ENCODE assay signal across 1 cellular context in the genomic region with DNA sequence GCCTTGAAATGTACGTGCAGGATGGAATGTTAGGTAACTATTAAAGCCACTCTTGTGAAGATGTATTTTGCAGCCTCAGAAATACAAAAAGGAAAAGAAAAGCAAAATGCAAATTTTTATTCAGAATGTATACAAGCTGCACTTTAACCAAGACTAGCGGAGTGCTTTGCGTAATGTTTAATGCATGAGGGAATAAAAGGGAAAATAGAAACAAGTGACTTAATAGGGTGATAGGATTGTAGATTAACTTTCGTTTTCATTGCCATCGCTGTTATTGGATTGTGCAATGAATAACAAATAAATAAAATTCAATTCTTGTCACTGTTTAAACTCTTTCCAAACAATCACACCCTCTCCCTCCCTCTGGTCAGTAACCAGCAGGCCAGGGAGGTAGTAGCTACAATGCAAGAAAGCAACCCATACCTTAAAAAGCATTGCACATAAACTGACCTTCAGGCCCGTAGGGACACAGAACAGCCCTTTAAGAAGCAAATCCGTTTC.
TF ChIP-seq lines count a peak whose summit lies in the region.

No MANE protein-coding gene starts in this region.

TF ChIP-seq in HepG2, 621 proteins besides CTCF, POLR2A, EP300 and RAD21:
- TF ChIP-seq ASH2L (IDR thresholded peaks at IDR 0.05; ENCODE audit: insufficient read length, low read depth, low read length), result peak; percentile 44
- TF ChIP-seq, protein P1, sequence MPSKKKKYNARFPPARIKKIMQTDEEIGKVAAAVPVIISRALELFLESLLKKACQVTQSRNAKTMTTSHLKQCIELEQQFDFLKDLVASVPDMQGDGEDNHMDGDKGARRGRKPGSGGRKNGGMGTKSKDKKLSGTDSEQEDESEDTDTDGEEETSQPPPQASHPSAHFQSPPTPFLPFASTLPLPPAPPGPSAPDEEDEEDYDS (CRISPR knock-in tag; IDR thresholded peaks at IDR 0.05), result 0 out of 2 replicates have a peak, but pooled peaks have one; percentile 16
- TF ChIP-seq, protein P2, sequence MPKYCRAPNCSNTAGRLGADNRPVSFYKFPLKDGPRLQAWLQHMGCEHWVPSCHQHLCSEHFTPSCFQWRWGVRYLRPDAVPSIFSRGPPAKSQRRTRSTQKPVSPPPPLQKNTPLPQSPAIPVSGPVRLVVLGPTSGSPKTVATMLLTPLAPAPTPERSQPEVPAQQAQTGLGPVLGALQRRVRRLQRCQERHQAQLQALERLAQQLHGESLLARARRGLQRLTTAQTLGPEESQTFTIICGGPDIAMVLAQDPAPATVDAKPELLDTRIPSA (CRISPR knock-in tag; IDR thresholded peaks at IDR 0.05; ENCODE audit: borderline replicate concordance), result peak; percentile 55; the same call in 1 of the 2 replicates
- TF ChIP-seq, protein P3, sequence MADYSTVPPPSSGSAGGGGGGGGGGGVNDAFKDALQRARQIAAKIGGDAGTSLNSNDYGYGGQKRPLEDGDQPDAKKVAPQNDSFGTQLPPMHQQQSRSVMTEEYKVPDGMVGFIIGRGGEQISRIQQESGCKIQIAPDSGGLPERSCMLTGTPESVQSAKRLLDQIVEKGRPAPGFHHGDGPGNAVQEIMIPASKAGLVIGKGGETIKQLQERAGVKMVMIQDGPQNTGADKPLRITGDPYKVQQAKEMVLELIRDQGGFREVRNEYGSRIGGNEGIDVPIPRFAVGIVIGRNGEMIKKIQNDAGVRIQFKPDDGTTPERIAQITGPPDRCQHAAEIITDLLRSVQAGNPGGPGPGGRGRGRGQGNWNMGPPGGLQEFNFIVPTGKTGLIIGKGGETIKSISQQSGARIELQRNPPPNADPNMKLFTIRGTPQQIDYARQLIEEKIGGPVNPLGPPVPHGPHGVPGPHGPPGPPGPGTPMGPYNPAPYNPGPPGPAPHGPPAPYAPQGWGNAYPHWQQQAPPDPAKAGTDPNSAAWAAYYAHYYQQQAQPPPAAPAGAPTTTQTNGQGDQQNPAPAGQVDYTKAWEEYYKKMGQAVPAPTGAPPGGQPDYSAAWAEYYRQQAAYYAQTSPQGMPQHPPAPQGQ (CRISPR knock-in tag; IDR thresholded peaks at IDR 0.05; ENCODE audit: borderline replicate concordance), result 0 out of 2 replicates have a peak, but pooled peaks have one; percentile 55
- TF ChIP-seq CEBPG (CRISPR knock-in tag; IDR thresholded peaks at IDR 0.05), result peak; percentile 51; the same call in 1 of the 2 replicates
- no peak for TF ChIP-seq ETV6 (CRISPR knock-in tag; conservative IDR thresholded peaks at IDR 0.05)
- peak; percentile 75 for TF ChIP-seq CEBPB (IDR thresholded peaks at IDR 0.05; ENCODE audit: borderline replicate concordance, low read depth, low read length)
- TF ChIP-seq, protein P4, sequence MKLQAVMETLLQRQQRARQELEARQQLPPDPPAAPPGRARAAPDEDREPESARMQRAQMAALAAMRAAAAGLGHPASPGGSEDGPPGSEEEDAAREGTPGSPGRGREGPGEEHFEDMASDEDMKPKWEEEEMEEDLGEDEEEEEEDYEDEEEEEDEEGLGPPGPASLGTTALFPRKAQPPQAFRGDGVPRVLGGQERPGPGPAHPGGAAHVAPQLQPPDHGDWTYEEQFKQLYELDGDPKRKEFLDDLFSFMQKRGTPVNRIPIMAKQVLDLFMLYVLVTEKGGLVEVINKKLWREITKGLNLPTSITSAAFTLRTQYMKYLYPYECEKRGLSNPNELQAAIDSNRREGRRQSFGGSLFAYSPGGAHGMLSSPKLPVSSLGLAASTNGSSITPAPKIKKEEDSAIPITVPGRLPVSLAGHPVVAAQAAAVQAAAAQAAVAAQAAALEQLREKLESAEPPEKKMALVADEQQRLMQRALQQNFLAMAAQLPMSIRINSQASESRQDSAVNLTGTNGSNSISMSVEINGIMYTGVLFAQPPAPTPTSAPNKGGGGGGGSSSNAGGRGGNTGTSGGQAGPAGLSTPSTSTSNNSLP (IDR thresholded peaks at IDR 0.05; ENCODE audit: low read depth, low read length), result peak; percentile 53; the same call in 1 of the 2 replicates
- no peak for TF ChIP-seq POGZ (CRISPR knock-in tag; IDR thresholded peaks at IDR 0.05)
- TF ChIP-seq, protein P5, sequence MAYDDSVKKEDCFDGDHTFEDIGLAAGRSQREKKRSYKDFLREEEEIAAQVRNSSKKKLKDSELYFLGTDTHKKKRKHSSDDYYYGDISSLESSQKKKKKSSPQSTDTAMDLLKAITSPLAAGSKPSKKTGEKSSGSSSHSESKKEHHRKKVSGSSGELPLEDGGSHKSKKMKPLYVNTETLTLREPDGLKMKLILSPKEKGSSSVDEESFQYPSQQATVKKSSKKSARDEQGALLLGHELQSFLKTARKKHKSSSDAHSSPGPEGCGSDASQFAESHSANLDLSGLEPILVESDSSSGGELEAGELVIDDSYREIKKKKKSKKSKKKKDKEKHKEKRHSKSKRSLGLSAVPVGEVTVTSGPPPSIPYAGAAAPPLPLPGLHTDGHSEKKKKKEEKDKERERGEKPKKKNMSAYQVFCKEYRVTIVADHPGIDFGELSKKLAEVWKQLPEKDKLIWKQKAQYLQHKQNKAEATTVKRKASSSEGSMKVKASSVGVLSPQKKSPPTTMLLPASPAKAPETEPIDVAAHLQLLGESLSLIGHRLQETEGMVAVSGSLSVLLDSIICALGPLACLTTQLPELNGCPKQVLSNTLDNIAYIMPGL (CRISPR knock-in tag; IDR thresholded peaks at IDR 0.05; ENCODE audit: borderline replicate concordance in 1 of 2, low read depth in 1 of 2), result 0 out of 4 replicates have a peak, but pooled peaks of 1 of the 2 experiments have one; percentile 7
- TF ChIP-seq U2AF2 (IDR thresholded peaks at IDR 0.05; ENCODE audit: low read depth, low read length), result no peak
- TF ChIP-seq ZNF17 (CRISPR knock-in tag; IDR thresholded peaks at IDR 0.05), result no peak
- TF ChIP-seq, protein P6, sequence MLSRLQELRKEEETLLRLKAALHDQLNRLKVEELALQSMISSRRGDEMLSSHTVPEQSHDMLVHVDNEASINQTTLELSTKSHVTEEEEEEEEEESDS (CRISPR knock-in tag; IDR thresholded peaks at IDR 0.05; ENCODE audit: borderline replicate concordance), result 0 out of 2 replicates have a peak, but pooled peaks have one; percentile 8
- no peak for TF ChIP-seq ZNF143 (CRISPR knock-in tag; IDR thresholded peaks at IDR 0.05)
- TF ChIP-seq DR1 (CRISPR knock-in tag; IDR thresholded peaks at IDR 0.05), result no peak
- peak; percentile 12; the same call in 1 of the 2 replicates for TF ChIP-seq NAIF1 (CRISPR knock-in tag; IDR thresholded peaks at IDR 0.05; ENCODE audit: borderline replicate concordance)
- no peak for TF ChIP-seq BHLHE40 (IDR thresholded peaks at IDR 0.05; ENCODE audit: low read length)
- 0 out of 2 replicates have a peak, but pooled peaks have one; percentile 12 for TF ChIP-seq RNF2 (conservative IDR thresholded peaks at IDR 0.05; ENCODE audit: low read depth)
TF ChIP-seq in HepG2: peak in this region for 11.
